2 cellular contexts compared by ENCODE assay signal in genomic region chr12:120363274-120363855, GRCh38.
TF ChIP-seq lines count a peak whose summit lies in the region.

No MANE protein-coding gene starts in this region.

TF ChIP-seq in SK-N-SH, 30 proteins besides CTCF, POLR2A, EP300 and RAD21:
- TF ChIP-seq TAF1 (IDR thresholded peaks at IDR 0.05; ENCODE audit: borderline replicate concordance, low read depth, low read length) (no peak), MXI1 (IDR thresholded peaks at IDR 0.05; ENCODE audit: low read depth, low read length) (peak; percentile 77; the same call in 1 of the 2 replicates), MAX (IDR thresholded peaks at IDR 0.05; ENCODE audit: low read depth) (no peak), RFX5 (IDR thresholded peaks at IDR 0.05; ENCODE audit: low read length) (no peak), EZH2phosphoT487 (IDR thresholded peaks at IDR 0.05; ENCODE audit: borderline replicate concordance, low read depth) (no peak), GATA2 (CRISPR knock-in tag; IDR thresholded peaks at IDR 0.05) (no peak), IRF3 (IDR thresholded peaks at IDR 0.05; ENCODE audit: low read depth, low read length) (no peak), JUND (IDR thresholded peaks at IDR 0.05) (no peak)

TF ChIP-seq in SK-N-SH treated with all-trans-retinoic acid at 6 μM for 48 hours, 23 proteins besides CTCF, POLR2A, EP300 and RAD21:
- TF ChIP-seq ZNF565 (CRISPR knock-in tag; conservative IDR thresholded peaks at IDR 0.05; ENCODE audit: low read depth) (no peak), ZFP30 (CRISPR knock-in tag; IDR thresholded peaks at IDR 0.05) (no peak), BACH2 (CRISPR knock-in tag; IDR thresholded peaks at IDR 0.05; ENCODE audit: borderline replicate concordance) (no peak), ISL1 (CRISPR knock-in tag; IDR thresholded peaks at IDR 0.05) (no peak), PATZ1 (CRISPR knock-in tag; IDR thresholded peaks at IDR 0.05; ENCODE audit: borderline replicate concordance) (no peak), OSR1 (CRISPR knock-in tag; IDR thresholded peaks at IDR 0.05) (no peak), CSRNP3 (CRISPR knock-in tag; IDR thresholded peaks at IDR 0.05) (no peak), ZC3H10 (CRISPR knock-in tag; IDR thresholded peaks at IDR 0.05) (no peak)
